ENCODE assay signal across 8 cellular contexts in genomic region chr12:49776413-49776812, GRCh38. TPM values are rescaled to one million over a fixed set of nuclear protein-coding genes. Genes with fewer than 3 reads are reported as not detected.
DNase-seq lines count a peak whose midpoint lies in the region; ATAC-seq and TF ChIP-seq lines count a peak whose summit lies in the region.

No MANE protein-coding gene starts in this region.

- peak overlapping the region; percentile 51 for H3K4me3 ChIP-seq in OCI-LY3 (ENCODE audit: low read length)
- H3K4me3 ChIP-seq in tibial artery, result no peak overlapping the region

- intact Hi-C loops in tibial artery (cut with DNase I; ENCODE audit: low total_unique reads), result loop anchor here (5.0 kb wide), 1 partner anchor 91 kb away; no protein-coding TSS in a partner anchor

- H3K4me3 Mint-ChIP-seq in neural crest cell, result no peak overlapping the region

- H3K4me2 ChIP-seq in OCI-LY3 (ENCODE audit: low read length), result peak overlapping the region; percentile 63

- H3K27ac ChIP-seq in OCI-LY3 (ENCODE audit: low read length) (no peak overlapping the region), tibial artery (no peak overlapping the region)

- no peak overlapping the region for H3K27ac Mint-ChIP-seq in neural crest cell (ENCODE audit: unreplicated experiment)

- H3K27me3 Mint-ChIP-seq in neural crest cell (ENCODE audit: low read depth), result peaks cover 20% of the 10 kb centered on the region

- H3K36me3 Mint-ChIP-seq in neural crest cell (ENCODE audit: low read depth), result no peaks in the 10 kb centered on the region

- H3K4me1 ChIP-seq in OCI-LY3 (ENCODE audit: low read length), result peaks cover 25% of the 10 kb centered on the region
- H3K4me1 ChIP-seq in tibial artery, result peaks cover 0 to 7% (median 0%) of the 10 kb centered on the region in 4 donors

- peaks cover 3% of the 10 kb centered on the region for H3K4me1 Mint-ChIP-seq in neural crest cell

- no peak for ATAC-seq in HG03520 (IDR thresholded peaks at IDR 0.05; ENCODE audit: unreplicated experiment)

- H3K36me3 ChIP-seq in OCI-LY3 (replicated peaks; ENCODE audit: low read depth, low read length), result no peaks in the 10 kb centered on the region
- H3K36me3 ChIP-seq in tibial artery, result no peaks in the 10 kb centered on the region

- H2AFZ ChIP-seq in OCI-LY3 (ENCODE audit: low read depth, low read length), result peak overlapping the region; percentile 59; the same call in 1 of the 2 replicates

- TF ChIP-seq CTCF in OCI-LY3 (IDR thresholded peaks at IDR 0.05; ENCODE audit: low read depth, low read length) (peak; percentile 84), neural crest cell (conservative IDR thresholded peaks at IDR 0.05) (peak; percentile 86), tibial artery (IDR thresholded peaks at IDR 0.05) (peak; percentile 70 to 84)

- no peaks in the 10 kb centered on the region for H3K79me2 ChIP-seq in OCI-LY3 (ENCODE audit: low read length)

- H3K27me3 ChIP-seq in OCI-LY3 (ENCODE audit: low read depth, low read length) (no peaks in the 10 kb centered on the region), tibial artery (peaks cover 0 to 14% of the 10 kb centered on the region in 2 donors)

- H3K9ac ChIP-seq in OCI-LY3 (ENCODE audit: low read length), result peak overlapping the region; percentile 13; the same call in 1 of the 2 replicates

- no peaks in the 10 kb centered on the region for H4K20me1 ChIP-seq in OCI-LY3 (ENCODE audit: insufficient read depth, low read length)

- no peaks in the 10 kb centered on the region; the same call in 1 of the 2 replicates for H3K9me3 ChIP-seq in OCI-LY3 (ENCODE audit: insufficient read depth, low read length)
- H3K9me3 ChIP-seq in tibial artery, result no peaks in the 10 kb centered on the region

- peak; percentile 78 for DNase-seq in ELF-1 (ENCODE audit: low read depth, low spot score)
- peak; percentile 29 for DNase-seq in HS-27A (ENCODE audit: low read depth)
- DNase-seq in activated T-cell treated with anti-CD3 and anti-CD28 coated beads, Interleukin-2, amount 50 U/mL, for 48 hours, result peak; percentile 72 to 76
- DNase-seq in fibroblast of peridontal ligament (ENCODE audit: extremely low read depth), result peak; percentile 86
- DNase-seq in neural crest cell (ENCODE audit: low read depth, low spot score), result peak; percentile 61
- DNase-seq in tibial artery, result peak; percentile 74 to 76

- H3K9me3 Mint-ChIP-seq in neural crest cell, result no peaks in the 10 kb centered on the region

RNA-seq across cellular contexts. Expression of gene TMBIM6, which starts 35.1 kb away (rescaled TPM):
- 352 and 370 TPM in 2 replicates for total RNA-seq in neural crest cell

RNA-seq across cellular contexts. Expression of gene NCKAP5L, which starts 51.8 kb away (rescaled TPM):
- total RNA-seq in neural crest cell, result 40.8 and 45.0 TPM in 2 replicates

Comparison
In these comparisons a context has a peak if more than half of its experiments do, and no peak if none do; other contexts are left out.
1. DNase-seq: peak in every context shown above with its lines; median percentile 86 in fibroblast of peridontal ligament; 78 in ELF-1; 75 in tibial artery; 74 in activated T-cell treated with anti-CD3 and anti-CD28 coated beads, Interleukin-2, amount 50 U/mL, for 48 hours; 61 in neural crest cell; 29 in HS-27A.